16 cellular contexts compared by ENCODE assay signal in the genomic region with DNA sequence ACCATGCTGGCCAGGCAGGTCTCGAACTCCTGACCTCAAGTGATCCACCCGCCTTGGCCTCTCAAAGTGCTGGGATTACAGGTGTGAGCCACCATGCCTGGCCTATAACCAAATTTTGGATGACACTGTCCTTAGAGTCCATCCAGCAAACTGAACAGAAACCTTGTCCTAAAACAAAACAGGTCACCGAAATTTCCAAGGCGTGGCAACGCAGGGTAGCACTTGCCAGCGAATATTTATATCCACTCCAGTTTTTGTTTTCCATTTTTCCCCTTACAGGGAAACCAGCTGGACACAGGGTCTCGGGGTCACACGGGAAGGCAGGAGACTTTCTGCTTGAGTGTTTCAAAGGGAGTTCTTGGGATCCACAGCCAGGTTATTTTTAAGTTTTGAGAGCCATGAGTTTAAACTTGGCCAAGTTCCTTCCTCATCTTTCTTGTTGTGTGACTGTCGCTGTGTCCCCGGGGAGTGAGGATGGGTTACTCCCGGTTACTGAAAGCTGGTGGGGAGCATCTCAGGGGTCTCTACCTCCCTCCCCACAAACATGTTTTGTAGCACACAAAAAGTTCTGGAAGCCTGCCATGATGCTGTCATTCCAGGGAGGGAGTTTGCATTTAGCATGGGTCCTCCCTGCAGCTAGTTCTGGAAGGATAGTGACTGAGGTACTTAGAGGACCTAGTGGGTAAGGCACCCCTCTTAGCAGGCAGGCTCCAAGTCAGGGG. TPM values are rescaled to one million over a fixed set of nuclear protein-coding genes. Genes with fewer than 3 reads are reported as not detected.
DNase-seq lines count a peak whose midpoint lies in the region; ATAC-seq and TF ChIP-seq lines count a peak whose summit lies in the region.
"Had no signal": no experiment of that assay in that cellular context is flagged by ENCODE, and none has a peak within 500 bp of the region (broad histone marks: within the 10 kb centered on the region; RNA-seq: fewer than 3 reads in every experiment).

No MANE protein-coding gene starts in this region.

- intact Hi-C loops in left ventricle myocardium inferior (cut with micrococcal nuclease) (loop anchor here (5.0 kb wide), 1 partner anchor 400 kb away; no protein-coding TSS in a partner anchor), sciatic nerve (cut with DNase I) (no loop called here)

- ATAC-seq in sciatic nerve (peak; percentile 51), GM21737 (IDR thresholded peaks at IDR 0.05; ENCODE audit: unreplicated experiment) (no peak), HG02973 (IDR thresholded peaks at IDR 0.05; ENCODE audit: unreplicated experiment) (no peak), GM19455 (IDR thresholded peaks at IDR 0.05; ENCODE audit: unreplicated experiment) (no peak)
- ATAC-seq: GM23338 had no signal

- H3K4me3 ChIP-seq in GM23248 (no peak overlapping the region), left ventricle myocardium inferior (peak overlapping the region; percentile 38)
- H3K4me3 ChIP-seq: GM23338, tibial nerve had no signal

- H2AFZ ChIP-seq in GM23248 = no peak overlapping the region
- H2AFZ ChIP-seq: GM23338 had no signal

- H3K27me3 ChIP-seq in GM23248 (replicated peaks; ENCODE audit: insufficient read depth) (no peaks in the 10 kb centered on the region), left ventricle myocardium inferior (ENCODE audit: low read depth) (no peaks in the 10 kb centered on the region)
- H3K27me3 ChIP-seq: BE2C, tibial nerve had no signal

- H3K36me3 ChIP-seq in GM23248 (ENCODE audit: low read depth) = no peaks in the 10 kb centered on the region
- peaks cover 8% of the 10 kb centered on the region for H3K36me3 ChIP-seq in left ventricle myocardium inferior
- H3K36me3 ChIP-seq: BE2C had no signal

- H3K4me1 ChIP-seq in GM23248 (ENCODE audit: insufficient read depth) (peaks cover 23% of the 10 kb centered on the region), left ventricle myocardium inferior (peaks cover 100% of the 10 kb centered on the region)
- H3K4me1 ChIP-seq: BE2C had no signal

- H3K4me2 ChIP-seq in GM23248 (ENCODE audit: unreplicated experiment) = peak overlapping the region; percentile 56
- H3K4me2 ChIP-seq: GM23338 had no signal

- WGBS in GM23248 (ENCODE audit: low coverage in 1 of 2, low lambda C conversion rate in 2 of 2, missing lambda C conversion rate in 2 of 2), 2 experiments = 51 to 52% methylated on average over 11 of the region's 11 CpGs

- in situ Hi-C loops in GM23248 (cut with MboI) = no loop called here

- H3K79me2 ChIP-seq in GM23248 (ENCODE audit: insufficient read depth) = peaks cover 93% of the 10 kb centered on the region

- no peak for TF ChIP-seq CTCF in left ventricle myocardium inferior (IDR thresholded peaks at IDR 0.05; ENCODE audit: borderline replicate concordance)

- peaks cover 15% of the 10 kb centered on the region for H3F3A ChIP-seq in GM23248 (ENCODE audit: insufficient read depth)

- H4K20me1 ChIP-seq in GM23248 (ENCODE audit: insufficient read depth) = no peaks in the 10 kb centered on the region

- no peaks in the 10 kb centered on the region for H3K9me2 ChIP-seq in GM23248 (ENCODE audit: insufficient read depth)

- H3K9ac ChIP-seq in GM23248 = peak overlapping the region; percentile 32

- peak; percentile 54 for DNase-seq in GM23248
- DNase-seq in amniotic epithelial cell (ENCODE audit: low read depth) = peak; percentile 15
- DNase-seq in left ventricle myocardium inferior = peak; percentile 63
- DNase-seq in sciatic nerve (ENCODE audit: low spot score) = no peak
- no peak for DNase-seq in activated CD4-positive, alpha-beta T cell treated with anti-CD3 and anti-CD28 coated beads for 4 hours
- DNase-seq: activated CD4-positive, CD25-positive, alpha-beta regulatory T cell; activated T-cell treated with anti-CD3 and anti-CD28 coated beads, Interleukin-2, amount 50 U/mL, for 48 hours; BE2C; kidney glomerular epithelial cell; retina; SHP77 had no signal

- H3K27ac ChIP-seq in GM23248 (peak overlapping the region; percentile 45), left ventricle myocardium inferior (replicated peaks) (peak overlapping the region; percentile 93)

- H3K9me3 ChIP-seq in GM23248 (ENCODE audit: low read depth) (no peaks in the 10 kb centered on the region), left ventricle myocardium inferior (replicated peaks) (no peaks in the 10 kb centered on the region)
- H3K9me3 ChIP-seq: BE2C, tibial nerve had no signal

RNA-seq across cellular contexts. Expression of gene LIMD1, which starts 12.6 kb away (rescaled TPM):
- total RNA-seq in GM23248 (2014; rRNA removed; shearing (Covaris generic)) = 8.3 and 10.3 TPM in 2 replicates
- polyA plus RNA-seq in GM23248 (2016; fragmentation: Nextera tagmentation; extraction: Ambion mirVana) = 6.2 and 8.6 TPM in 2 replicates
- 27.8 TPM for total RNA-seq in left ventricle myocardium inferior
- 52.0 TPM for total RNA-seq in sciatic nerve

Comparison
In these comparisons a context has a peak if more than half of its experiments do, and no peak if none do; other contexts are left out.
1. DNase-seq: peak in GM23248 (single experiment), amniotic epithelial cell (single experiment) and left ventricle myocardium inferior (single experiment); none in sciatic nerve (single experiment) and activated CD4-positive, alpha-beta T cell treated with anti-CD3 and anti-CD28 coated beads for 4 hours (0 of 2).